ENCODE assay signal across 8 cellular contexts in the genomic region with DNA sequence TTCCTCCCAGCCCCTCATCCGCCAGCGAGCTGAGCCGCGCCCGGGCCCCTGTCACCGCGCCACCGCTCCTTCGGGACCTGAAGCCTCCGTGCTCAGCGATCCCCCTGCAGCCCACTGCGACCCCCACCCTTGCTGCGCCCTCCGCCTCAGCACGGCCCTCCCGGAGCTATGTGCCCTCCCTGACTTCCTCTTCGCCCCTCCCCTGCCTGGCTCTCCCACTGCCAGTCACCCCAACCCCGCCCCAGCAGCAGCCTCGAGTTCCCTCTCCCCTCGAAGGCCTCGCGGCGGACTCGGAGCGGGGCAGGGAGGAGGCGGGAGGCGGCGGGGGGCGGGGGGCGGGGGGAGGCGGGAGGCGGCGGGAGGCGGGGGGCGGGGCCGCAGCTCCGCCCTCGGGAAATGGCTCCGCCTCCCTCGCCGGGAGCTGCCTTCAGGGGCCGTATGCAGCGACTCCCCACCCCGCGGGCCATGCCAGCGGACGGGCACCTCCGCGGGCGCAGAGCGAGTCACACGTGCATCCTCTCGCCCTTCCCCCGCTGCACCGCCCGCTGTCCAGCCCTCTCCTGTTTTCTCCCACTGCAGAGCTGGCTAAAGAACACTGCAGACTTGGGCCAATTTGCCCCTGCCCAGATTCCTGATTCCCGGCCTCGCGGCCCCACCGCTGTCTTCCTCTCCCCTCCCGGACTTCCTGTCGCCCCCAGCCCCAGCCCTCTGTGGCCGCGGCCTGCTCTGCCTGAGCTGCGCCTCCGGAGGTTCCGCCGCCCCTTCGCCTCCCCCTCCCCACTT. TPM values are rescaled to one million over a fixed set of nuclear protein-coding genes. Genes with fewer than 3 reads are reported as not detected.
DNase-seq lines count a peak whose midpoint lies in the region; ATAC-seq and TF ChIP-seq lines count a peak whose summit lies in the region.

No MANE protein-coding gene starts in this region.

- peak; percentile 84 to 92 (median 90) for DNase-seq in CD4-positive, alpha-beta memory T cell
- DNase-seq in RKO (ENCODE audit: low spot score) (peak; percentile 94), fibroblast of pulmonary artery (ENCODE audit: low read depth) (peak; percentile 93)
- DNase-seq in natural killer cell treated with Interleukin-12 subunit alpha and Interleukin-12 subunit beta and Interleukin-15 and Interleukin-18, amount 100 ng/mL, for 72 hours (ENCODE audit: low spot score): peak; percentile 87
- peak; percentile 83 for DNase-seq in stimulated activated naive B cell treated with anti-CD40 and anti-IgM and Interleukin-4, amounts not matched to agents 10 μg/mL and 1 μg/mL and 100 μg/mL, for 72 hours

- H2AFZ ChIP-seq in KMS-11 (ENCODE audit: low read depth): no peak overlapping the region

- H3K27me3 Mint-ChIP-seq in CD4-positive, alpha-beta memory T cell: no peaks in the 10 kb centered on the region
- H3K27me3 Mint-ChIP-seq in activated T-helper 17 cell treated with anti-CD3 and anti-CD28 coated beads, Interleukin-2, amount 50 U/mL, for 72 hours: no peaks in the 10 kb centered on the region
- H3K27me3 Mint-ChIP-seq in natural killer cell treated with Interleukin-12 subunit alpha and Interleukin-12 subunit beta and Interleukin-15 and Interleukin-18, amount 100 ng/mL, for 72 hours: no peaks in the 10 kb centered on the region
- H3K27me3 Mint-ChIP-seq in stimulated activated naive B cell treated with anti-CD40 and anti-IgM and Interleukin-4, amounts not matched to agents 10 μg/mL and 1 μg/mL and 100 μg/mL, for 72 hours: peaks cover 0 to 10% of the 10 kb centered on the region in 2 donors

- intact Hi-C loops in CD4-positive, alpha-beta memory T cell (cut with micrococcal nuclease): loop anchor here (1.0 to 10.0 kb wide), 3 partner anchors 29 to 343 kb away; partner anchors contain the start of gene DCP1B

- H3K79me2 ChIP-seq in KMS-11 (ENCODE audit: insufficient read depth, low read depth): no peaks in the 10 kb centered on the region

- no peaks in the 10 kb centered on the region for H3K9me3 Mint-ChIP-seq in CD4-positive, alpha-beta memory T cell
- H3K9me3 Mint-ChIP-seq in activated T-helper 17 cell treated with anti-CD3 and anti-CD28 coated beads, Interleukin-2, amount 50 U/mL, for 72 hours: peaks cover under 1% of the 10 kb centered on the region
- H3K9me3 Mint-ChIP-seq in natural killer cell treated with Interleukin-12 subunit alpha and Interleukin-12 subunit beta and Interleukin-15 and Interleukin-18, amount 100 ng/mL, for 72 hours: peaks cover under 1% of the 10 kb centered on the region
- peaks cover 0 to 6% of the 10 kb centered on the region in 2 donors for H3K9me3 Mint-ChIP-seq in stimulated activated naive B cell treated with anti-CD40 and anti-IgM and Interleukin-4, amounts not matched to agents 10 μg/mL and 1 μg/mL and 100 μg/mL, for 72 hours

- no peaks in the 10 kb centered on the region for H4K20me1 ChIP-seq in KMS-11 (ENCODE audit: insufficient read depth)

- peak overlapping the region in 1 of 2 donors; percentile 49 for H3K4me3 ChIP-seq in CD4-positive, alpha-beta memory T cell (ENCODE audit: low read length in 2 of 2)
- H3K4me3 ChIP-seq in KMS-11 (IDR thresholded peaks at IDR 0.05; ENCODE audit: insufficient read depth, low read depth, low read length) (no peak overlapping the region), fibroblast of pulmonary artery (replicated peaks; ENCODE audit: low read depth, low read length) (peak overlapping the region; percentile 53)

- H3K36me3 Mint-ChIP-seq in CD4-positive, alpha-beta memory T cell: no peaks in the 10 kb centered on the region
- H3K36me3 Mint-ChIP-seq in activated T-helper 17 cell treated with anti-CD3 and anti-CD28 coated beads, Interleukin-2, amount 50 U/mL, for 72 hours (ENCODE audit: low read depth): no peaks in the 10 kb centered on the region
- no peaks in the 10 kb centered on the region for H3K36me3 Mint-ChIP-seq in natural killer cell treated with Interleukin-12 subunit alpha and Interleukin-12 subunit beta and Interleukin-15 and Interleukin-18, amount 100 ng/mL, for 72 hours
- peaks cover 0 to 6% of the 10 kb centered on the region in 2 donors for H3K36me3 Mint-ChIP-seq in stimulated activated naive B cell treated with anti-CD40 and anti-IgM and Interleukin-4, amounts not matched to agents 10 μg/mL and 1 μg/mL and 100 μg/mL, for 72 hours

- H3K27ac Mint-ChIP-seq in CD4-positive, alpha-beta memory T cell: peak overlapping the region; percentile 88 to 93 (median 91)
- H3K27ac Mint-ChIP-seq in activated T-helper 17 cell treated with anti-CD3 and anti-CD28 coated beads, Interleukin-2, amount 50 U/mL, for 72 hours: no peak overlapping the region
- peak overlapping the region in 1 of 2 donors; percentile 55 for H3K27ac Mint-ChIP-seq in natural killer cell treated with Interleukin-12 subunit alpha and Interleukin-12 subunit beta and Interleukin-15 and Interleukin-18, amount 100 ng/mL, for 72 hours
- H3K27ac Mint-ChIP-seq in stimulated activated naive B cell treated with anti-CD40 and anti-IgM and Interleukin-4, amounts not matched to agents 10 μg/mL and 1 μg/mL and 100 μg/mL, for 72 hours: peak overlapping the region; percentile 88

- H3K36me3 ChIP-seq in CD4-positive, alpha-beta memory T cell (ENCODE audit: insufficient read depth, low read length): no peaks in the 10 kb centered on the region
- H3K36me3 ChIP-seq in KMS-11 (ENCODE audit: insufficient read depth): no peaks in the 10 kb centered on the region

- peak; percentile 72 for ATAC-seq in GM21360 (IDR thresholded peaks at IDR 0.05; ENCODE audit: unreplicated experiment)
- ATAC-seq in activated T-helper 17 cell treated with anti-CD3 and anti-CD28 coated beads, Interleukin-2, amount 50 U/mL, for 72 hours (replicated peaks): peak; percentile 95
- peak; percentile 94 to 96 for ATAC-seq in natural killer cell treated with Interleukin-12 subunit alpha and Interleukin-12 subunit beta and Interleukin-15 and Interleukin-18, amount 100 ng/mL, for 72 hours
- ATAC-seq in stimulated activated naive B cell treated with anti-CD40 and anti-IgM and Interleukin-4, amounts not matched to agents 10 μg/mL and 1 μg/mL and 100 μg/mL, for 72 hours (replicated peaks): peak; percentile 92 to 94

- H3K27me3 ChIP-seq in CD4-positive, alpha-beta memory T cell (ENCODE audit: insufficient read depth, low read length): no peaks in the 10 kb centered on the region
- H3K27me3 ChIP-seq in KMS-11 (ENCODE audit: insufficient read depth, low read depth): no peaks in the 10 kb centered on the region

- POLR2A ChIA-PET in CD4-positive, alpha-beta memory T cell (lab: Charles Lee; ENCODE audit: partially characterized antibody): interaction anchor here (0.6 to 3.7 kb wide), 17 partner anchors 9 to 1054 kb away, joined by 3 to 32 read pairs (median 4); partner anchors contain the start of genes ADIPOR2, CACNA2D4 and FBXL14

- CTCF ChIA-PET in CD4-positive, alpha-beta memory T cell (lab: Charles Lee; ENCODE audit: partially characterized antibody): interaction anchor here (0.6 to 18.3 kb wide), 7 partner anchors 9 to 340 kb away, joined by 3 to 612 read pairs (median 9); partner anchors contain the start of gene ADIPOR2

- no peak overlapping the region for H3K4me2 ChIP-seq in KMS-11

- H3K4me3 Mint-ChIP-seq in CD4-positive, alpha-beta memory T cell: peak overlapping the region; percentile 72 to 84 (median 82)
- peak overlapping the region; percentile 73 for H3K4me3 Mint-ChIP-seq in activated T-helper 17 cell treated with anti-CD3 and anti-CD28 coated beads, Interleukin-2, amount 50 U/mL, for 72 hours
- peak overlapping the region; percentile 65 for H3K4me3 Mint-ChIP-seq in natural killer cell treated with Interleukin-12 subunit alpha and Interleukin-12 subunit beta and Interleukin-15 and Interleukin-18, amount 100 ng/mL, for 72 hours
- peak overlapping the region; percentile 82 to 89 for H3K4me3 Mint-ChIP-seq in stimulated activated naive B cell treated with anti-CD40 and anti-IgM and Interleukin-4, amounts not matched to agents 10 μg/mL and 1 μg/mL and 100 μg/mL, for 72 hours

- no peaks in the 10 kb centered on the region for H3K9me3 ChIP-seq in CD4-positive, alpha-beta memory T cell (ENCODE audit: control insufficient read depth in 1 of 2, low read length in 2 of 2)

- peak overlapping the region; percentile 39; the same call in 1 of the 2 replicates for H3K9ac ChIP-seq in KMS-11

- H3K27ac ChIP-seq in CD4-positive, alpha-beta memory T cell (ENCODE audit: low read depth, low read length): no peak overlapping the region
- peak overlapping the region; percentile 48; the same call in 1 of the 2 replicates for H3K27ac ChIP-seq in KMS-11

- TF ChIP-seq CTCF in KMS-11 (conservative IDR thresholded peaks at IDR 0.05; ENCODE audit: low read depth, low read length) (no peak), fibroblast of pulmonary artery (IDR thresholded peaks at IDR 0.05; ENCODE audit: low read length, missing control alignments) (no peak)

- H3K4me1 Mint-ChIP-seq in CD4-positive, alpha-beta memory T cell: peaks cover 22 to 55% (median 29%) of the 10 kb centered on the region in 4 donors
- peaks cover 14% of the 10 kb centered on the region for H3K4me1 Mint-ChIP-seq in activated T-helper 17 cell treated with anti-CD3 and anti-CD28 coated beads, Interleukin-2, amount 50 U/mL, for 72 hours
- peaks cover 17 to 21% of the 10 kb centered on the region in 2 donors for H3K4me1 Mint-ChIP-seq in natural killer cell treated with Interleukin-12 subunit alpha and Interleukin-12 subunit beta and Interleukin-15 and Interleukin-18, amount 100 ng/mL, for 72 hours (ENCODE audit: low read depth in 2 of 2)
- peaks cover 16 to 19% of the 10 kb centered on the region in 2 donors for H3K4me1 Mint-ChIP-seq in stimulated activated naive B cell treated with anti-CD40 and anti-IgM and Interleukin-4, amounts not matched to agents 10 μg/mL and 1 μg/mL and 100 μg/mL, for 72 hours

- peaks cover 16% of the 10 kb centered on the region for H3K4me1 ChIP-seq in CD4-positive, alpha-beta memory T cell (ENCODE audit: insufficient read depth, low read length)
- H3K4me1 ChIP-seq in KMS-11 (ENCODE audit: low read depth, poor library complexity, severe bottlenecking): peaks cover 4% of the 10 kb centered on the region

RNA-seq across cellular contexts. Expression of gene ADIPOR2, which starts 29.1 kb away (rescaled TPM):
- total RNA-seq in CD4-positive, alpha-beta memory T cell: 10 to 100 TPM; 35.7 to 36.2 TPM
- 1 to 10 TPM; 1.8 to 3.5 TPM for polyA plus RNA-seq in CD4-positive, alpha-beta memory T cell
- total RNA-seq in activated T-helper 17 cell treated with anti-CD3 and anti-CD28 coated beads, Interleukin-2, amount 50 U/mL, for 72 hours: 10 to 100 TPM; 40.0 to 52.9 TPM
- total RNA-seq in natural killer cell treated with Interleukin-12 subunit alpha and Interleukin-12 subunit beta and Interleukin-15 and Interleukin-18, amount 100 ng/mL, for 72 hours: 10 to 100 TPM; 72.5 to 74.5 TPM

RNA-seq across cellular contexts. Expression of gene WNT5B, which starts 32.7 kb away (rescaled TPM):
- total RNA-seq in CD4-positive, alpha-beta memory T cell: under 1 TPM in 1 of 2 experiments, not detected in 1; 0.17 TPM
- under 1 TPM in 1 of 2 donors, not detected in 1; 0.61 TPM for polyA plus RNA-seq in CD4-positive, alpha-beta memory T cell
- under 1 TPM; 0.26 to 0.30 TPM for total RNA-seq in activated T-helper 17 cell treated with anti-CD3 and anti-CD28 coated beads, Interleukin-2, amount 50 U/mL, for 72 hours
- under 1 TPM in 1 of 2 donors, not detected in 1; 0.47 TPM for total RNA-seq in natural killer cell treated with Interleukin-12 subunit alpha and Interleukin-12 subunit beta and Interleukin-15 and Interleukin-18, amount 100 ng/mL, for 72 hours
